19 cellular contexts compared by ENCODE assay signal in genomic region chr4:151772322-151772721, GRCh38. TPM values are rescaled to one million over a fixed set of nuclear protein-coding genes. Genes with fewer than 3 reads are reported as not detected.
DNase-seq lines count a peak whose midpoint lies in the region; ATAC-seq and TF ChIP-seq lines count a peak whose summit lies in the region.
"Had no signal": no experiment of that assay in that cellular context is flagged by ENCODE, and none has a peak within 500 bp of the region (broad histone marks: within the 10 kb centered on the region; RNA-seq: fewer than 3 reads in every experiment).

No MANE protein-coding gene starts in this region.

- H3K79me2 ChIP-seq in hepatocyte, result no peaks in the 10 kb centered on the region

- no peak for ATAC-seq in GM19023 (IDR thresholded peaks at IDR 0.05; ENCODE audit: unreplicated experiment)
- ATAC-seq: HCT116 had no signal

- no peak overlapping the region for H2AFZ ChIP-seq in hepatocyte

- no peak overlapping the region for H3K4me2 ChIP-seq in hepatocyte

- WGBS in hepatocyte (ENCODE audit: low lambda C conversion rate, missing lambda C conversion rate), result 85% methylated on average over 3 of the region's 3 CpGs

- peak; percentile 33 for DNase-seq in kidney tubule cell (ENCODE audit: low spot score)
- DNase-seq in hepatocyte (ENCODE audit: low spot score), result no peak
- no peak for DNase-seq in HuH-7 (ENCODE audit: low spot score)
- DNase-seq in stimulated activated CD4-positive, alpha-beta T cell treated with anti-CD3 and anti-CD28 coated beads, Interleukin-1b, Interleukin-23, amount 100 ng/mL, for 48 hours, result no peak
- DNase-seq: ACHN; CD4-positive, CD25-positive, alpha-beta regulatory T cell; CD8-positive, alpha-beta memory T cell; COR-L47; DMS 273 treated with DMSO at 0.1 percent for 48 hours; DMS53; DND-41; EL; GOT3; H7 had no signal

- peaks cover 2% of the 10 kb centered on the region for H3K27me3 ChIP-seq in hepatocyte
- H3K27me3 ChIP-seq: BE2C had no signal

- H3K9me2 ChIP-seq in hepatocyte (replicated peaks; ENCODE audit: insufficient read depth), result no peaks in the 10 kb centered on the region

- H3K27ac ChIP-seq in angular gyrus (ENCODE audit: low read depth, low read length), result peak overlapping the region; percentile 39
- H3K27ac ChIP-seq in cingulate gyrus (ENCODE audit: low read depth, low read length), result peak overlapping the region; percentile 15
- no peak overlapping the region for H3K27ac ChIP-seq in hepatocyte

- TF ChIP-seq CTCF in hepatocyte (IDR thresholded peaks at IDR 0.05; ENCODE audit: poor library complexity), result no peak

- no peaks in the 10 kb centered on the region for H3K4me1 ChIP-seq in hepatocyte (ENCODE audit: insufficient read depth)
- H3K4me1 ChIP-seq: BE2C had no signal

- H3K36me3 ChIP-seq in hepatocyte (replicated peaks; ENCODE audit: insufficient read depth, low read depth), result no peaks in the 10 kb centered on the region
- H3K36me3 ChIP-seq: BE2C had no signal

- peaks cover 9% of the 10 kb centered on the region for H3K9me3 ChIP-seq in hepatocyte (ENCODE audit: low read depth)
- H3K9me3 ChIP-seq: BE2C had no signal

- no peaks in the 10 kb centered on the region for H4K20me1 ChIP-seq in hepatocyte (ENCODE audit: insufficient read depth, poor library complexity, severe bottlenecking)

- H3K4me3 ChIP-seq in hepatocyte, result no peak overlapping the region

RNA-seq across cellular contexts. Expression of gene GATB, which starts 11.5 kb away (rescaled TPM):
- total RNA-seq in hepatocyte, result 19.4 and 26.9 TPM in 2 replicates
- 20.1 and 23.5 TPM in 2 replicates for polyA plus RNA-seq in hepatocyte
